Comparison of ENCODE assay signal across 10 cellular contexts in the genomic region with DNA sequence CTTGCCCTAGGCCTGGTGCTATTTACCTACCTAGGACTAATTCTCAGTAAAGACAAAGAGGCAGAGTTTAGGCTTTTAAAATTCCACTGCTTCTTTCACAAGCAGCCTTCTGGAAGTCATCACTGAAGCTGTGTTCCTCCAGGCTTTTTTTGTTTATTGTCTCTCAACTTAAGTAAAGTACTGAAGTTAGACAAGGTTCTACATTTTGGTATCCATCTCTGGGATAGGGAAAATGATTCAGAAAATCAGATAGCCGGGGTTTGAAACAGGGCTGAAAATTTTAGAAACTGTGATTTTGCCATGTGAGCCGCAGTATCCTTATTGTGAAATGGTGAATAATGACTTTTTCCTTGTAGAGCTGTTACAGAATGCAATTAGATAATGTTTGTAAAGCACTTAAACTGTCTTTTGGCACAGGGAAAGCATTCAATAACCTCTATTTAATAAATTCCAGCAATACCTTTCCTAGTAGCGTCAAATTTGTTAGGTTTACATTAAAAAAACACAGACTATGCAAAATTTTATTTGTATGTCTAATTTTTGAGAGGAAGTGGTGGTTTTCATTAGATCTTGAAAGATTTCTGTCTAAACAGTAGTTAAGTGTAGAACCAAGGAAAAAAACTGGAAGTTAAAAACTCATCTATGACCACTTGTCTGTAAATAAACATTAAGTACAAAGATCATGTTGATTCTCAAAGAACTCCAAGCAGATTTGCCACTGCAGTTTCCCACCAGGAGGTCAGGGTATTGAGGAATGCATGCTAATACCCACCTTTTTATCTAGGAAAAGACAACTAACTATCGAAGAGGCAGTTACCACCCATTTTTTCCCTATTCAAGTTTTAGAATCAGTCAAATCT. TPM values are rescaled to one million over a fixed set of nuclear protein-coding genes. Genes with fewer than 3 reads are reported as not detected.
DNase-seq lines count a peak whose midpoint lies in the region; ATAC-seq lines count a peak whose summit lies in the region.
"Had no signal": no experiment of that assay in that cellular context is flagged by ENCODE, and none has a peak within 500 bp of the region (broad histone marks: within the 10 kb centered on the region; RNA-seq: fewer than 3 reads in every experiment).

No MANE protein-coding gene starts in this region.

- H3K27me3 Mint-ChIP-seq in T-helper 2 cell treated with Interferon-gamma antibody and Interleukin-4, amounts not matched to agents 5 μg/mL and 100 μg/mL, for 36 hours (ENCODE audit: low read depth), result no peaks in the 10 kb centered on the region
- H3K27me3 Mint-ChIP-seq in activated T-helper 1 cell treated with anti-CD3 and anti-CD28 coated beads, Interleukin-12 subunit alpha, Interleukin-12 subunit beta, Interleukin-2, Interleukin-4 antibody, amounts not matched to agents 30 ng/mL and 10 ng/mL and 1 ng/mL, durations not matched to agents 14 hours and 24 hours and 36 hours (ENCODE audit: insufficient read depth), result no peaks in the 10 kb centered on the region

- no peak for DNase-seq in T-helper 2 cell treated with Interferon-gamma antibody and Interleukin-4, amounts not matched to agents 5 μg/mL and 100 μg/mL, for 36 hours (ENCODE audit: low spot score)
- DNase-seq in T-helper 2 cell, result no peak
- DNase-seq in activated T-helper 1 cell treated with anti-CD3 and anti-CD28 coated beads, Interleukin-12 subunit alpha, Interleukin-12 subunit beta, Interleukin-2, Interleukin-4 antibody, amounts not matched to agents 30 ng/mL and 10 ng/mL and 1 ng/mL, durations not matched to agents 14 hours and 24 hours and 36 hours (ENCODE audit: low spot score), result no peak
- DNase-seq in islet precursor cell, result peak; percentile 56
- no peak for DNase-seq in SW480 (ENCODE audit: low spot score)
- no peak for DNase-seq in RKO (ENCODE audit: low spot score)

- ATAC-seq in GM21367 (IDR thresholded peaks at IDR 0.05; ENCODE audit: unreplicated experiment), result no peak
- ATAC-seq: HCT116 had no signal

- H3K4me3 ChIP-seq in stomach smooth muscle (ENCODE audit: low read length in 2 of 2), result peak overlapping the region; percentile 89 to 92

- H3K27ac Mint-ChIP-seq in T-helper 2 cell treated with Interferon-gamma antibody and Interleukin-4, amounts not matched to agents 5 μg/mL and 100 μg/mL, for 36 hours, result peak overlapping the region; percentile 4
- no peak overlapping the region for H3K27ac Mint-ChIP-seq in activated T-helper 1 cell treated with anti-CD3 and anti-CD28 coated beads, Interleukin-12 subunit alpha, Interleukin-12 subunit beta, Interleukin-2, Interleukin-4 antibody, amounts not matched to agents 30 ng/mL and 10 ng/mL and 1 ng/mL, durations not matched to agents 14 hours and 24 hours and 36 hours

- no peaks in the 10 kb centered on the region for H3K27me3 ChIP-seq in stomach smooth muscle (ENCODE audit: control insufficient read depth in 1 of 2, insufficient read depth in 2 of 2, low read length in 2 of 2)

- H3K9ac ChIP-seq in stomach smooth muscle (ENCODE audit: low read length in 2 of 2), result peak overlapping the region; percentile 64 to 97
- H3K9ac ChIP-seq: BLaER1 treated with 17β-estradiol and CSF1 and Interleukin-3, amounts not matched to agents 10 nM and 100 nM had no signal

- H3K36me3 Mint-ChIP-seq in T-helper 2 cell treated with Interferon-gamma antibody and Interleukin-4, amounts not matched to agents 5 μg/mL and 100 μg/mL, for 36 hours (ENCODE audit: low read depth), result peaks cover 9% of the 10 kb centered on the region
- H3K36me3 Mint-ChIP-seq in activated T-helper 1 cell treated with anti-CD3 and anti-CD28 coated beads, Interleukin-12 subunit alpha, Interleukin-12 subunit beta, Interleukin-2, Interleukin-4 antibody, amounts not matched to agents 30 ng/mL and 10 ng/mL and 1 ng/mL, durations not matched to agents 14 hours and 24 hours and 36 hours (ENCODE audit: low read depth), result peaks cover 23% of the 10 kb centered on the region

- H3K4me3 Mint-ChIP-seq in T-helper 2 cell treated with Interferon-gamma antibody and Interleukin-4, amounts not matched to agents 5 μg/mL and 100 μg/mL, for 36 hours, result peak overlapping the region; percentile 88
- peak overlapping the region; percentile 87 for H3K4me3 Mint-ChIP-seq in activated T-helper 1 cell treated with anti-CD3 and anti-CD28 coated beads, Interleukin-12 subunit alpha, Interleukin-12 subunit beta, Interleukin-2, Interleukin-4 antibody, amounts not matched to agents 30 ng/mL and 10 ng/mL and 1 ng/mL, durations not matched to agents 14 hours and 24 hours and 36 hours

- intact Hi-C loops in activated T-helper 1 cell treated with anti-CD3 and anti-CD28 coated beads, Interleukin-12 subunit alpha, Interleukin-12 subunit beta, Interleukin-2, Interleukin-4 antibody, amounts not matched to agents 30 ng/mL and 10 ng/mL and 1 ng/mL, durations not matched to agents 14 hours and 24 hours and 36 hours (cut with micrococcal nuclease), result no loop called here

- H3K4me1 Mint-ChIP-seq in T-helper 2 cell treated with Interferon-gamma antibody and Interleukin-4, amounts not matched to agents 5 μg/mL and 100 μg/mL, for 36 hours (ENCODE audit: low read depth), result peaks cover 47% of the 10 kb centered on the region
- peaks cover 80% of the 10 kb centered on the region for H3K4me1 Mint-ChIP-seq in activated T-helper 1 cell treated with anti-CD3 and anti-CD28 coated beads, Interleukin-12 subunit alpha, Interleukin-12 subunit beta, Interleukin-2, Interleukin-4 antibody, amounts not matched to agents 30 ng/mL and 10 ng/mL and 1 ng/mL, durations not matched to agents 14 hours and 24 hours and 36 hours (ENCODE audit: low read depth)

- H3K4me1 ChIP-seq in stomach smooth muscle (ENCODE audit: control insufficient read depth, insufficient read depth, low read length), result peaks cover 25% of the 10 kb centered on the region

- H3K9me3 ChIP-seq in stomach smooth muscle (ENCODE audit: control insufficient read depth in 2 of 2, low read length in 2 of 2), result no peaks in the 10 kb centered on the region

- no peaks in the 10 kb centered on the region for H3K36me3 ChIP-seq in stomach smooth muscle (ENCODE audit: control insufficient read depth in 2 of 2, insufficient read depth in 2 of 2, low read length in 2 of 2)
- H3K36me3 ChIP-seq: BLaER1 treated with 17β-estradiol and CSF1 and Interleukin-3, amounts not matched to agents 10 nM and 100 nM had no signal

- H3K27ac ChIP-seq in stomach smooth muscle (ENCODE audit: low read length), result peak overlapping the region; percentile 97
- H3K27ac ChIP-seq: BLaER1 treated with 17β-estradiol and CSF1 and Interleukin-3, amounts not matched to agents 10 nM and 100 nM had no signal

- H3K9me3 Mint-ChIP-seq in T-helper 2 cell treated with Interferon-gamma antibody and Interleukin-4, amounts not matched to agents 5 μg/mL and 100 μg/mL, for 36 hours, result peaks cover 5% of the 10 kb centered on the region
- no peaks in the 10 kb centered on the region for H3K9me3 Mint-ChIP-seq in activated T-helper 1 cell treated with anti-CD3 and anti-CD28 coated beads, Interleukin-12 subunit alpha, Interleukin-12 subunit beta, Interleukin-2, Interleukin-4 antibody, amounts not matched to agents 30 ng/mL and 10 ng/mL and 1 ng/mL, durations not matched to agents 14 hours and 24 hours and 36 hours

RNA-seq across cellular contexts. Expression of gene STOM, which starts 2.2 kb away (rescaled TPM):
- 51.1 and 51.7 TPM in 2 replicates for total RNA-seq in activated T-helper 1 cell treated with anti-CD3 and anti-CD28 coated beads, Interleukin-12 subunit alpha, Interleukin-12 subunit beta, Interleukin-2, Interleukin-4 antibody, amounts not matched to agents 30 ng/mL and 10 ng/mL and 1 ng/mL, durations not matched to agents 14 hours and 24 hours and 36 hours
